In genomic region chr2:74576151-74576755, GRCh38 we compare ENCODE assay signal across 12 cellular contexts. TPM values are rescaled to one million over a fixed set of nuclear protein-coding genes. Genes with fewer than 3 reads are reported as not detected.
A peak's percentile ranks its signal among the peaks of the same experiment; 100 is the strongest.
DNase-seq lines count a peak whose midpoint lies in the region; ATAC-seq and TF ChIP-seq lines count a peak whose summit lies in the region.
"Had no signal": no experiment of that assay in that cellular context is flagged by ENCODE, and none has a peak within 500 bp of the region (broad histone marks: within the 10 kb centered on the region; RNA-seq: fewer than 3 reads in every experiment).

No MANE protein-coding gene starts in this region.

- H3K4me1 ChIP-seq in left ventricle myocardium inferior: peaks cover 10% of the 10 kb centered on the region
- peaks cover 7% of the 10 kb centered on the region for H3K4me1 ChIP-seq in lower lobe of right lung
- peaks cover 22% of the 10 kb centered on the region for H3K4me1 ChIP-seq in upper lobe of right lung
- H3K4me1 ChIP-seq: gastroesophageal sphincter had no signal

- H3K27ac ChIP-seq in left ventricle myocardium inferior (replicated peaks) (peak overlapping the region; percentile 70), lower lobe of right lung (peak overlapping the region; percentile 74), upper lobe of right lung (peak overlapping the region; percentile 45)

- ATAC-seq in lower lobe of right lung (no peak), upper lobe of right lung (no peak), HG03280 (IDR thresholded peaks at IDR 0.05; ENCODE audit: unreplicated experiment) (no peak)
- ATAC-seq: Panc1 had no signal

- no peak for TF ChIP-seq CTCF in left ventricle myocardium inferior (IDR thresholded peaks at IDR 0.05; ENCODE audit: borderline replicate concordance)
- no peak for TF ChIP-seq CTCF in lower lobe of right lung (IDR thresholded peaks at IDR 0.05)
- no peak for TF ChIP-seq CTCF in upper lobe of right lung (IDR thresholded peaks at IDR 0.05)

- H3K4me3 ChIP-seq in left ventricle myocardium inferior (no peak overlapping the region), lower lobe of right lung (no peak overlapping the region), upper lobe of right lung (no peak overlapping the region)
- H3K4me3 ChIP-seq: gastroesophageal sphincter had no signal

- H3K27me3 ChIP-seq in left ventricle myocardium inferior (ENCODE audit: low read depth) (peaks cover 16% of the 10 kb centered on the region), lower lobe of right lung (ENCODE audit: low read depth) (no peaks in the 10 kb centered on the region), upper lobe of right lung (no peaks in the 10 kb centered on the region)

- intact Hi-C loops in left ventricle myocardium inferior (cut with micrococcal nuclease) (no loop called here), cardiac septum (cut with DNase I) (no loop called here), lower lobe of right lung (cut with DNase I) (no loop called here), upper lobe of right lung (cut with DNase I) (no loop called here)

- H3K36me3 ChIP-seq in left ventricle myocardium inferior (no peaks in the 10 kb centered on the region), lower lobe of right lung (no peaks in the 10 kb centered on the region), upper lobe of right lung (no peaks in the 10 kb centered on the region)
- H3K36me3 ChIP-seq: gastroesophageal sphincter had no signal

- H3K9me3 ChIP-seq in left ventricle myocardium inferior (replicated peaks) (no peaks in the 10 kb centered on the region), lower lobe of right lung (no peaks in the 10 kb centered on the region), upper lobe of right lung (no peaks in the 10 kb centered on the region)
- H3K9me3 ChIP-seq: gastroesophageal sphincter had no signal

- DNase-seq in left ventricle myocardium inferior (no peak), cardiac septum (ENCODE audit: low spot score) (no peak), RPMI7951 (ENCODE audit: low read depth) (peak; percentile 81), lower lobe of right lung (no peak), upper lobe of right lung (no peak), cortex of kidney (lab: John Stamatoyannopoulos, UW) (no peak), GOT3 (lab: John Stamatoyannopoulos, UW) (no peak)
- DNase-seq: occipital lobe; stimulated activated CD4-positive, alpha-beta T cell treated with anti-CD3 and anti-CD28 coated beads, Interleukin-2, amount 100 ng/mL, for 24 hours had no signal

RNA-seq across cellular contexts. Expression of gene DOK1, which starts 21.7 kb away (rescaled TPM):
- total RNA-seq in left ventricle myocardium inferior: 4.1 TPM
- 3.9 TPM for total RNA-seq in cardiac septum
- 1.8 and 3.1 TPM in 2 replicates for total RNA-seq in RPMI7951 (2014; rRNA removed; shearing (Covaris generic))
- total RNA-seq in lower lobe of right lung: 38.4 TPM
- total RNA-seq in upper lobe of right lung: 35.7 TPM

RNA-seq across cellular contexts. Expression of gene LOXL3, which starts 22.5 kb away (rescaled TPM):
- 4.7 TPM for total RNA-seq in left ventricle myocardium inferior
- 2.8 TPM for total RNA-seq in cardiac septum
- total RNA-seq in RPMI7951 (2014; rRNA removed; shearing (Covaris generic)): 93.6 and 108 TPM in 2 replicates
- total RNA-seq in lower lobe of right lung: 12.1 TPM
- 8.1 TPM for total RNA-seq in upper lobe of right lung

RNA-seq across cellular contexts. Expression of gene HTRA2, which starts 46.5 kb away (rescaled TPM):
- total RNA-seq in left ventricle myocardium inferior (26.6 TPM), cardiac septum (25.0 TPM), lower lobe of right lung (34.3 TPM), upper lobe of right lung (31.4 TPM)
- 70.3 and 71.4 TPM in 2 replicates for total RNA-seq in RPMI7951 (2014; rRNA removed; shearing (Covaris generic))

RNA-seq across cellular contexts. Expression of gene AUP1, which starts 46.7 kb away (rescaled TPM):
- total RNA-seq in left ventricle myocardium inferior (46.9 TPM), cardiac septum (50.0 TPM), lower lobe of right lung (122 TPM), upper lobe of right lung (119 TPM)
- 132 and 144 TPM in 2 replicates for total RNA-seq in RPMI7951 (2014; rRNA removed; shearing (Covaris generic))

RNA-seq across cellular contexts. Expression of gene DQX1, which starts 50.2 kb away (rescaled TPM):
- total RNA-seq in left ventricle myocardium inferior (0.11 TPM), cardiac septum (not detected), lower lobe of right lung (0.44 TPM), upper lobe of right lung (not detected)
- 0.20 and 0.36 TPM in 2 replicates for total RNA-seq in RPMI7951 (2014; rRNA removed; shearing (Covaris generic))
- total RNA-seq: gastroesophageal sphincter, occipital lobe had no signal
